In the genomic region with DNA sequence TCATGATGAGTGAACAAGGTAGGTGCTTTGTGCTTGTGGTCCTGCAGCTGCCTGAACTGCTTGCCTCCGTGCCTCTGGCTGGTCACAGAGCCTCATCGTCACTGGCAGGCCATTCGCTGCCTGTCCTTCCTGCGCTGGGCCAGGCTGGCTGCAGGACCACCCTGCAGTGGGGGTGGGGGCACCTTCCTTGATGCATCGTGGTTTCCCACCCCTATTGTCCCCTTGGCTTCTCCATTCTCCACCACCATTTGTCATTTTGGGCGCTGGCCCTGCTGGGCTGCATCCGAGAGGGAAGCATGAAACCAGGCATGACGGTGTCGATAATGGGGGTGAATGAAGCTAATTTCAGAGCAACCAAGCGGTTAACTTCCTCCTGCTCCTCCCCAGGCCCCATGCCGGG, we compare ENCODE assay signal across 19 cellular contexts.
DNase-seq lines count a peak whose midpoint lies in the region; ATAC-seq, FAIRE-seq and TF ChIP-seq lines count a peak whose summit lies in the region.
"Had no signal": no experiment of that assay in that cellular context is flagged by ENCODE, and none has a peak within 500 bp of the region (broad histone marks: within the 10 kb centered on the region; RNA-seq: fewer than 3 reads in every experiment).

No MANE protein-coding gene starts in this region.

- H3K36me3 Mint-ChIP-seq in endodermal cell (ENCODE audit: low read depth) (no peaks in the 10 kb centered on the region), neural progenitor cell (no peaks in the 10 kb centered on the region)
- H3K36me3 Mint-ChIP-seq: CD4-positive, alpha-beta memory T cell had no signal

- H3K36me3 ChIP-seq in HUES48 (ENCODE audit: control insufficient read depth, insufficient read depth, low read length) (no peaks in the 10 kb centered on the region), endodermal cell (ENCODE audit: control insufficient read depth, insufficient read depth, low read length) (no peaks in the 10 kb centered on the region), neural progenitor cell (no peaks in the 10 kb centered on the region), MG63 (no peaks in the 10 kb centered on the region)

- peaks cover 17% of the 10 kb centered on the region for H3K4me1 ChIP-seq in HUES48 (ENCODE audit: control insufficient read depth, insufficient read depth, low read length)
- H3K4me1 ChIP-seq in endodermal cell (ENCODE audit: control insufficient read depth, insufficient read depth, low read length): peaks cover 16% of the 10 kb centered on the region
- H3K4me1 ChIP-seq in neural progenitor cell: peaks cover 20% of the 10 kb centered on the region

- peak overlapping the region; percentile 23 for H3K27ac Mint-ChIP-seq in endodermal cell
- no peak overlapping the region for H3K27ac Mint-ChIP-seq in neural progenitor cell
- H3K27ac Mint-ChIP-seq: B cell; CD4-positive, alpha-beta memory T cell had no signal

- ATAC-seq in HG03460 (IDR thresholded peaks at IDR 0.05; ENCODE audit: unreplicated experiment): no peak
- ATAC-seq: HepG2 had no signal

- peak overlapping the region; percentile 37 for H3K4me2 ChIP-seq in neural progenitor cell

- TF ChIP-seq CTCF in endodermal cell (conservative IDR thresholded peaks at IDR 0.05) (no peak), neural progenitor cell (IDR thresholded peaks at IDR 0.05) (no peak)

- H3K9ac ChIP-seq in HUES48 (ENCODE audit: low read depth, low read length): no peak overlapping the region
- H3K9ac ChIP-seq in endodermal cell (ENCODE audit: extremely low read depth, low read length, poor library complexity, severe bottlenecking): no peak overlapping the region
- no peak overlapping the region for H3K9ac ChIP-seq in neural progenitor cell

- H3K9me3 ChIP-seq in HUES48 (ENCODE audit: control insufficient read depth, insufficient read depth, low read length) (no peaks in the 10 kb centered on the region), endodermal cell (ENCODE audit: control insufficient read depth, low read length) (no peaks in the 10 kb centered on the region), neural progenitor cell (ENCODE audit: low read depth) (no peaks in the 10 kb centered on the region), MG63 (no peaks in the 10 kb centered on the region)

- no peaks in the 10 kb centered on the region for H3K27me3 Mint-ChIP-seq in endodermal cell (ENCODE audit: insufficient read depth)
- H3K27me3 Mint-ChIP-seq in neural progenitor cell (ENCODE audit: insufficient read depth, low read depth): peaks cover 3% of the 10 kb centered on the region

- no peak for FAIRE-seq in H54 (lab: Jason Lieb, UNC)
- FAIRE-seq: A204.1, D721Med, G401.6, GM12891, HepG2 had no signal

- TF ChIP-seq POLR2A in H54 (IDR thresholded peaks at IDR 0.05; ENCODE audit: low read depth, low read length): no peak

- 75 to 89% methylated on average over 7 to 11 of the region's 11 CpGs for WGBS in endodermal cell (ENCODE audit: insufficient coverage in 1 of 2, insufficient read length in 1 of 2), 2 experiments

- H3K4me3 ChIP-seq in HUES48 (ENCODE audit: low read depth, low read length) (no peak overlapping the region), endodermal cell (ENCODE audit: low read length) (no peak overlapping the region), neural progenitor cell (no peak overlapping the region), MG63 (no peak overlapping the region)

- no peaks in the 10 kb centered on the region for H3F3A ChIP-seq in neural progenitor cell (ENCODE audit: low read depth)

- no peaks in the 10 kb centered on the region for H3K79me2 ChIP-seq in neural progenitor cell (ENCODE audit: low read depth)

- H3K4me3 Mint-ChIP-seq in endodermal cell (no peak overlapping the region), neural progenitor cell (no peak overlapping the region)
- H3K4me3 Mint-ChIP-seq: B cell; CD4-positive, alpha-beta memory T cell had no signal

- H2AFZ ChIP-seq in neural progenitor cell (replicated peaks): peak overlapping the region; percentile 30

- H3K4me1 Mint-ChIP-seq in endodermal cell (peaks cover 49% of the 10 kb centered on the region), neural progenitor cell (peaks cover 11% of the 10 kb centered on the region)
- H3K4me1 Mint-ChIP-seq: B cell; CD4-positive, alpha-beta memory T cell had no signal

- H3K27ac ChIP-seq in HUES48 (ENCODE audit: low read depth, low read length) (peak overlapping the region; percentile 17), endodermal cell (ENCODE audit: low read depth, low read length) (no peak overlapping the region), neural progenitor cell (no peak overlapping the region)

- no peaks in the 10 kb centered on the region for H3K27me3 ChIP-seq in HUES48 (ENCODE audit: control insufficient read depth, insufficient read depth, low read length)
- H3K27me3 ChIP-seq in endodermal cell (ENCODE audit: control insufficient read depth, insufficient read depth, low read length, poor library complexity, severe bottlenecking): no peaks in the 10 kb centered on the region
- H3K27me3 ChIP-seq in neural progenitor cell: no peaks in the 10 kb centered on the region
- no peaks in the 10 kb centered on the region for H3K27me3 ChIP-seq in MG63

- no peak for DNase-seq in endodermal cell
- peak; percentile 34 for DNase-seq in neural progenitor cell (ENCODE audit: low spot score)
- no peak for DNase-seq in foreskin melanocyte
- DNase-seq in H54 (ENCODE audit: insufficient read length, low spot score): no peak
- no peak for DNase-seq in MG63
- DNase-seq: C1 segment of cervical spinal cord; CD4-positive, alpha-beta memory T cell; DMS153; DMS79 treated with DMSO at 0.1 percent for 48 hours; EL; GOT3 had no signal

- H4K20me1 ChIP-seq in neural progenitor cell (ENCODE audit: low read depth): no peaks in the 10 kb centered on the region

- H3K9me3 Mint-ChIP-seq in endodermal cell (no peaks in the 10 kb centered on the region), neural progenitor cell (no peaks in the 10 kb centered on the region)
